In the genomic region with DNA sequence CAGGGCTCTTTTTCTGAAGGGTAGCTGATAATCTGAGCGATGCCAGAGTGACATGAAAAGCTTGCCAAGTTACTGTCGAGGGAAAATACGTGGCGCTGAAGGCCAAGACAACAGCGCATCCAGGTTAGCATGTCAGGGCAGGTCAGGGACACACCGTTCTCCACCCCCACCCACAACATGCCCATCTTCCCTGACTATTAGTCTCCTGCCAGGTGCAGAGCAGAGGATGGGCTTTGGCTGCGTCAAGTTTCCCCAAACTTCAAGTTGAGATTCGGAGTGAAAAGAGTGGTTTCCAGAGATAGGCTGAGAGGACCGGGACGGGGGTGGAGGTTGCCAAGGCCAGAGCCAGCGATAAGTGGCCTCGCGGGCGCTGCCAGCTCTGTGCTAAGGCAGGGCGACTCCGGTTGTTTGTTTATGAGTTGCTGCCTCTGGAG, we compare ENCODE assay signal across 1 cellular context.
TF ChIP-seq lines count a peak whose summit lies in the region.

No MANE protein-coding gene starts in this region.

TF ChIP-seq in SK-N-SH, 30 proteins besides CTCF, POLR2A, EP300 and RAD21 (continued from another document):
- TF ChIP-seq, protein P1, sequence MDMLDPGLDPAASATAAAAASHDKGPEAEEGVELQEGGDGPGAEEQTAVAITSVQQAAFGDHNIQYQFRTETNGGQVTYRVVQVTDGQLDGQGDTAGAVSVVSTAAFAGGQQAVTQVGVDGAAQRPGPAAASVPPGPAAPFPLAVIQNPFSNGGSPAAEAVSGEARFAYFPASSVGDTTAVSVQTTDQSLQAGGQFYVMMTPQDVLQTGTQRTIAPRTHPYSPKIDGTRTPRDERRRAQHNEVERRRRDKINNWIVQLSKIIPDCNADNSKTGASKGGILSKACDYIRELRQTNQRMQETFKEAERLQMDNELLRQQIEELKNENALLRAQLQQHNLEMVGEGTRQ (IDR thresholded peaks at IDR 0.05; ENCODE audit: borderline replicate concordance, low read depth, low read length), result no peak
- TF ChIP-seq FOXM1 (IDR thresholded peaks at IDR 0.05; ENCODE audit: low read depth), result no peak
- no peak for TF ChIP-seq RFX5 (IDR thresholded peaks at IDR 0.05; ENCODE audit: low read length)
- no peak for TF ChIP-seq CHD2 (IDR thresholded peaks at IDR 0.05; ENCODE audit: low read length, partially characterized antibody)
- TF ChIP-seq GABPA (IDR thresholded peaks at IDR 0.05; ENCODE audit: low read depth), result no peak
- no peak for TF ChIP-seq SIN3A (IDR thresholded peaks at IDR 0.05; ENCODE audit: borderline replicate concordance, low read depth, low read length)
- TF ChIP-seq TCF12 (IDR thresholded peaks at IDR 0.05), result no peak
- no peak for TF ChIP-seq MXI1 (IDR thresholded peaks at IDR 0.05; ENCODE audit: low read depth, low read length)
- TF ChIP-seq, protein P2, sequence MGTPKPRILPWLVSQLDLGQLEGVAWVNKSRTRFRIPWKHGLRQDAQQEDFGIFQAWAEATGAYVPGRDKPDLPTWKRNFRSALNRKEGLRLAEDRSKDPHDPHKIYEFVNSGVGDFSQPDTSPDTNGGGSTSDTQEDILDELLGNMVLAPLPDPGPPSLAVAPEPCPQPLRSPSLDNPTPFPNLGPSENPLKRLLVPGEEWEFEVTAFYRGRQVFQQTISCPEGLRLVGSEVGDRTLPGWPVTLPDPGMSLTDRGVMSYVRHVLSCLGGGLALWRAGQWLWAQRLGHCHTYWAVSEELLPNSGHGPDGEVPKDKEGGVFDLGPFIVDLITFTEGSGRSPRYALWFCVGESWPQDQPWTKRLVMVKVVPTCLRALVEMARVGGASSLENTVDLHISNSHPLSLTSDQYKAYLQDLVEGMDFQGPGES (IDR thresholded peaks at IDR 0.05; ENCODE audit: low read depth, low read length), result no peak
- no peak for TF ChIP-seq NRF1 (IDR thresholded peaks at IDR 0.05; ENCODE audit: low read depth, low read length)
- no peak for TF ChIP-seq JUND (IDR thresholded peaks at IDR 0.05)
- TF ChIP-seq ELF1 (IDR thresholded peaks at IDR 0.05), result no peak
- no peak for TF ChIP-seq RXRA (IDR thresholded peaks at IDR 0.05; ENCODE audit: borderline replicate concordance, low read depth)
- no peak for TF ChIP-seq POLR2AphosphoS5 (IDR thresholded peaks at IDR 0.05; ENCODE audit: low read depth, low read length)
